ENCODE assay signal across 8 cellular contexts in genomic region chr2:219104107-219105050, GRCh38. TPM values are rescaled to one million over a fixed set of nuclear protein-coding genes. Genes with fewer than 3 reads are reported as not detected.
DNase-seq lines count a peak whose midpoint lies in the region; ATAC-seq and TF ChIP-seq lines count a peak whose summit lies in the region.

No MANE protein-coding gene starts in this region.

- no peaks in the 10 kb centered on the region for H3K27me3 Mint-ChIP-seq in activated CD4-positive, alpha-beta T cell treated with anti-CD3 and anti-CD28 coated beads, Interleukin-2, amount 10 ng/mL, durations not matched to agents 24 days and 14 days
- H3K27me3 Mint-ChIP-seq in HFFc6 (ENCODE audit: insufficient read depth) = no peaks in the 10 kb centered on the region; the same call in 1 of the 2 replicates
- H3K27me3 Mint-ChIP-seq in naive thymus-derived CD8-positive, alpha-beta T cell = no peaks in the 10 kb centered on the region

- no peaks in the 10 kb centered on the region for H3K9me2 ChIP-seq in OCI-LY7 (ENCODE audit: insufficient read depth, low read length)

- H3K27ac Mint-ChIP-seq in activated CD4-positive, alpha-beta T cell treated with anti-CD3 and anti-CD28 coated beads, Interleukin-2, amount 10 ng/mL, durations not matched to agents 24 days and 14 days = peak overlapping the region; percentile 26
- no peak overlapping the region for H3K27ac Mint-ChIP-seq in HFFc6
- H3K27ac Mint-ChIP-seq in naive thymus-derived CD8-positive, alpha-beta T cell = peak overlapping the region in 2 of 10 donors; percentile 18 to 64

- H3K4me3 ChIP-seq in OCI-LY7 (ENCODE audit: low read depth, low read length, poor library complexity, severe bottlenecking) (no peak overlapping the region), colonic mucosa (no peak overlapping the region)

- no peaks in the 10 kb centered on the region for H3K79me2 ChIP-seq in OCI-LY7 (ENCODE audit: insufficient read depth, low read depth, low read length)

- intact Hi-C loops in activated CD4-positive, alpha-beta T cell treated with anti-CD3 and anti-CD28 coated beads, Interleukin-2, amount 10 ng/mL, durations not matched to agents 24 days and 14 days (cut with micrococcal nuclease) = loop anchor here (5.0 kb wide), 1 partner anchor 47 kb away; no protein-coding TSS in a partner anchor
- intact Hi-C loops in OCI-LY7 (cut with micrococcal nuclease; ENCODE audit: unreplicated experiment) (loop anchor here (5.0 kb wide), 3 partner anchors 32 to 47 kb away; no protein-coding TSS in a partner anchor), colonic mucosa (cut with DNase I) (no loop called here)

- peaks cover 15% of the 10 kb centered on the region for H3K4me1 Mint-ChIP-seq in activated CD4-positive, alpha-beta T cell treated with anti-CD3 and anti-CD28 coated beads, Interleukin-2, amount 10 ng/mL, durations not matched to agents 24 days and 14 days
- peaks cover 11% of the 10 kb centered on the region for H3K4me1 Mint-ChIP-seq in HFFc6 (ENCODE audit: low read depth)
- peaks cover 16 to 42% (median 24%) of the 10 kb centered on the region in 4 donors for H3K4me1 Mint-ChIP-seq in naive thymus-derived CD8-positive, alpha-beta T cell

- POLR2A ChIA-PET in OCI-LY7 (lab: Charles Lee) = interaction anchor here (0.7 to 1.0 kb wide), 3 partner anchors 11 to 62 kb away, joined by 3 read pairs; no protein-coding TSS in a partner anchor
- POLR2A ChIA-PET in naive thymus-derived CD8-positive, alpha-beta T cell (lab: Charles Lee) = no interaction called here

- H3K36me3 ChIP-seq in OCI-LY7 (ENCODE audit: insufficient read depth, low read length) (no peaks in the 10 kb centered on the region), colonic mucosa (no peaks in the 10 kb centered on the region)

- ATAC-seq in naive thymus-derived CD8-positive, alpha-beta T cell = peak; percentile 42 to 50

- DNase-seq in activated CD4-positive, alpha-beta T cell treated with anti-CD3 and anti-CD28 coated beads, Interleukin-2, amount 10 ng/mL, durations not matched to agents 24 days and 14 days = peak; percentile 74
- no peak for DNase-seq in activated CD4-positive, alpha-beta T cell treated with anti-CD3 and anti-CD28 coated beads, Interleukin-2, amount 50 U/mL, for 48 hours
- DNase-seq in HFFc6 = peak; percentile 35
- DNase-seq in OCI-LY7 (ENCODE audit: low spot score) = peak; percentile 49
- no peak for DNase-seq in colonic mucosa
- peak in 2 of 10 donors; percentile 2 to 12 for DNase-seq in naive thymus-derived CD8-positive, alpha-beta T cell
- DNase-seq in amygdala (lab: John Stamatoyannopoulos, UW) = no peak
- no peak for DNase-seq in HK-2 (ENCODE audit: unreplicated experiment)

- H3K9ac ChIP-seq in colonic mucosa (ENCODE audit: low read depth in 2 of 2, low read length in 2 of 2) = no peak overlapping the region

- TF ChIP-seq CTCF in HFFc6 (IDR thresholded peaks at IDR 0.05) (peak; percentile 94), OCI-LY7 (conservative IDR thresholded peaks at IDR 0.05; ENCODE audit: low read length) (peak; percentile 86), colonic mucosa (IDR thresholded peaks at IDR 0.05) (peak; percentile 73)

- H4K20me1 ChIP-seq in OCI-LY7 (ENCODE audit: insufficient read depth, low read length) = no peaks in the 10 kb centered on the region; the same call in 1 of the 2 replicates

- no peaks in the 10 kb centered on the region for H3K9me3 Mint-ChIP-seq in activated CD4-positive, alpha-beta T cell treated with anti-CD3 and anti-CD28 coated beads, Interleukin-2, amount 10 ng/mL, durations not matched to agents 24 days and 14 days
- H3K9me3 Mint-ChIP-seq in HFFc6 = no peaks in the 10 kb centered on the region
- no peaks in the 10 kb centered on the region for H3K9me3 Mint-ChIP-seq in naive thymus-derived CD8-positive, alpha-beta T cell

- H2AFZ ChIP-seq in OCI-LY7 (ENCODE audit: low read length) = no peak overlapping the region

- H3K4me3 Mint-ChIP-seq in activated CD4-positive, alpha-beta T cell treated with anti-CD3 and anti-CD28 coated beads, Interleukin-2, amount 10 ng/mL, durations not matched to agents 24 days and 14 days = peak overlapping the region; percentile 7
- H3K4me3 Mint-ChIP-seq in HFFc6 = no peak overlapping the region
- no peak overlapping the region for H3K4me3 Mint-ChIP-seq in naive thymus-derived CD8-positive, alpha-beta T cell

- H3K27ac ChIP-seq in OCI-LY7 (ENCODE audit: low read depth, low read length, poor library complexity, severe bottlenecking) = no peak overlapping the region
- H3K27ac ChIP-seq in colonic mucosa = no peak overlapping the region

- no peaks in the 10 kb centered on the region for H3K36me3 Mint-ChIP-seq in activated CD4-positive, alpha-beta T cell treated with anti-CD3 and anti-CD28 coated beads, Interleukin-2, amount 10 ng/mL, durations not matched to agents 24 days and 14 days (ENCODE audit: low read depth)
- H3K36me3 Mint-ChIP-seq in HFFc6 (ENCODE audit: low read depth) = no peaks in the 10 kb centered on the region
- H3K36me3 Mint-ChIP-seq in naive thymus-derived CD8-positive, alpha-beta T cell = peaks cover 0 to 15% (median 12%) of the 10 kb centered on the region in 3 donors

- H3K27me3 ChIP-seq in colonic mucosa = no peaks in the 10 kb centered on the region

- CTCF ChIA-PET in OCI-LY7 (lab: Charles Lee; ENCODE audit: unreplicated experiment) = interaction anchor here (0.9 to 1.2 kb wide), 7 partner anchors 29 to 124 kb away, joined by 3 to 5 read pairs (median 3); no protein-coding TSS in a partner anchor

- H3K4me1 ChIP-seq in OCI-LY7 (ENCODE audit: insufficient read depth, low read length, poor library complexity, severe bottlenecking) (no peaks in the 10 kb centered on the region), colonic mucosa (no peaks in the 10 kb centered on the region)

- BruUV-seq in OCI-LY7 (replicated peaks; lab: Mats Ljungman, UMichigan) = no TSS peak

- no peaks in the 10 kb centered on the region for H3K9me3 ChIP-seq in OCI-LY7 (ENCODE audit: low read length)
- no peaks in the 10 kb centered on the region for H3K9me3 ChIP-seq in colonic mucosa

- no peak overlapping the region for H3K4me2 ChIP-seq in OCI-LY7 (ENCODE audit: low read length)

RNA-seq across cellular contexts. Expression of gene IHH, which starts 43.7 kb away (rescaled TPM):
- total RNA-seq in activated CD4-positive, alpha-beta T cell treated with anti-CD3 and anti-CD28 coated beads, Interleukin-2, amount 10 ng/mL, durations not matched to agents 24 days and 14 days = not detected in 2 replicates
- total RNA-seq in HFFc6 (2021; fragmentation: NEBNext Ultra II Directional; extraction: Animal tissue kit (Norgen Biotek cat#: 25700)) = not detected
- not detected in 2 replicates for total RNA-seq in OCI-LY7 (2014; rRNA removed; shearing (Covaris generic))
- not detected in 2 replicates for total RNA-seq in OCI-LY7 (2022)
- total RNA-seq in colonic mucosa = 100 to 1,000 TPM in 1 of 2 donors, 10 to 100 TPM in 1; 82.2 to 103 TPM
- not detected for total RNA-seq in naive thymus-derived CD8-positive, alpha-beta T cell
- not detected for polyA plus RNA-seq in naive thymus-derived CD8-positive, alpha-beta T cell

RNA-seq across cellular contexts. Expression of gene NHEJ1, which starts 56.2 kb away (rescaled TPM):
- 20.7 and 22.8 TPM in 2 replicates for total RNA-seq in activated CD4-positive, alpha-beta T cell treated with anti-CD3 and anti-CD28 coated beads, Interleukin-2, amount 10 ng/mL, durations not matched to agents 24 days and 14 days
- total RNA-seq in HFFc6 (2021; fragmentation: NEBNext Ultra II Directional; extraction: Animal tissue kit (Norgen Biotek cat#: 25700)) = 10 to 100 TPM; 12.0 to 16.6 (median 14.1) TPM
- total RNA-seq in OCI-LY7 (2014; rRNA removed; shearing (Covaris generic)) = 12.7 and 14.9 TPM in 2 replicates
- total RNA-seq in OCI-LY7 (2022) = 12.3 and 14.3 TPM in 2 replicates
- total RNA-seq in colonic mucosa = 10 to 100 TPM; 30.7 to 51.1 TPM
- total RNA-seq in naive thymus-derived CD8-positive, alpha-beta T cell = 10 to 100 TPM; 17.0 to 20.1 TPM
- 10 to 100 TPM; 16.6 to 29.1 (median 23.0) TPM for polyA plus RNA-seq in naive thymus-derived CD8-positive, alpha-beta T cell

Comparison
In these comparisons a context has a peak if more than half of its experiments do, and no peak if none do; other contexts are left out.
1. DNase-seq: peak in activated CD4-positive, alpha-beta T cell treated with anti-CD3 and anti-CD28 coated beads, Interleukin-2, amount 10 ng/mL, durations not matched to agents 24 days and 14 days (single experiment), HFFc6 (single experiment) and OCI-LY7 (single experiment); none in activated CD4-positive, alpha-beta T cell treated with anti-CD3 and anti-CD28 coated beads, Interleukin-2, amount 50 U/mL, for 48 hours (0 of 2), colonic mucosa (single experiment), amygdala (0 of 56) and HK-2 (single experiment).
2. RNA of gene IHH, which starts 43.7 kb away (total RNA-seq): 82.2 to 103 TPM in colonic mucosa; not detected in naive thymus-derived CD8-positive, alpha-beta T cell, not detected in OCI-LY7, not detected in HFFc6 and not detected in activated CD4-positive, alpha-beta T cell treated with anti-CD3 and anti-CD28 coated beads, Interleukin-2, amount 10 ng/mL, durations not matched to agents 24 days and 14 days; every median in the first group is over 10 times any median in the second.
3. Peak in every context shown above with its lines, with median percentiles within 50 percentile points of each other: CTCF ChIP-seq.